Comparison of ENCODE assay signal across 22 cellular contexts in genomic region chr2:37000273-37000780, GRCh38. TPM values are rescaled to one million over a fixed set of nuclear protein-coding genes. Genes with fewer than 3 reads are reported as not detected.
A peak's percentile ranks its signal among the peaks of the same experiment; 100 is the strongest.
DNase-seq lines count a peak whose midpoint lies in the region; ATAC-seq and TF ChIP-seq lines count a peak whose summit lies in the region.
"Had no signal": no experiment of that assay in that cellular context is flagged by ENCODE, and none has a peak within 500 bp of the region (broad histone marks: within the 10 kb centered on the region; RNA-seq: fewer than 3 reads in every experiment).

No MANE protein-coding gene starts in this region.

- H3K4me2 ChIP-seq in PC-9 (peak overlapping the region; percentile 48), H9 (ENCODE audit: insufficient read depth, insufficient read length, low read length) (no peak overlapping the region)

- H3K27me3 ChIP-seq in PC-9 (ENCODE audit: insufficient read depth, low read depth) (no peaks in the 10 kb centered on the region), H9 (ENCODE audit: insufficient read depth, low read length) (no peaks in the 10 kb centered on the region)
- H3K27me3 ChIP-seq: adrenal gland had no signal

- H2AK5ac ChIP-seq in H9 (ENCODE audit: insufficient read length, low read length): no peak overlapping the region

- POLR2A ChIA-PET in PC-9 (lab: Charles Lee; ENCODE audit: unreplicated experiment): no interaction called here

- H4K5ac ChIP-seq in H9 (ENCODE audit: insufficient read length, low read depth, low read length): no peak overlapping the region

- no peak overlapping the region for H4K91ac ChIP-seq in H9 (ENCODE audit: insufficient read length, low read depth, low read length)

- BruUV-seq in PC-9 (replicated peaks; lab: Mats Ljungman, UMichigan): TSS peak; percentile 40

- H3K4me1 ChIP-seq in PC-9 (replicated peaks; ENCODE audit: insufficient read depth) (peaks cover 26% of the 10 kb centered on the region), H9 (ENCODE audit: insufficient read depth, low read length) (no peaks in the 10 kb centered on the region)
- H3K4me1 ChIP-seq: adrenal gland, HAP-1 had no signal

- H3K4ac ChIP-seq in H9 (ENCODE audit: low read depth, low read length): no peak overlapping the region

- no peaks in the 10 kb centered on the region for H4K20me1 ChIP-seq in PC-9 (ENCODE audit: insufficient read depth)
- H4K20me1 ChIP-seq in H9 (ENCODE audit: control insufficient read depth, insufficient read depth, insufficient read length): no peaks in the 10 kb centered on the region

- no peak overlapping the region for H4K8ac ChIP-seq in H9 (replicated peaks; ENCODE audit: insufficient read length, low read depth, low read length)

- intact Hi-C loops in PC-9 (cut with micrococcal nuclease; ENCODE audit: unreplicated experiment) (loop anchor here (10.0 kb wide), 1 partner anchor 96 kb away; no protein-coding TSS in a partner anchor), left colon (cut with DNase I, micrococcal nuclease) (loop anchor here in 1 of 2 donors (10.0 kb wide), 1 partner anchor 54 kb away; no protein-coding TSS in a partner anchor)

- peaks cover 0 to 3% of the 10 kb centered on the region in 2 experiments; a peak in 2 of 4 replicates for H3K4me1 Mint-ChIP-seq in H9
- H3K4me1 Mint-ChIP-seq: neural crest cell had no signal

- no peaks in the 10 kb centered on the region for H3K79me2 ChIP-seq in PC-9 (ENCODE audit: low read depth)
- no peaks in the 10 kb centered on the region for H3K79me2 ChIP-seq in H9 (ENCODE audit: insufficient read depth, low read length)

- H2BK5ac ChIP-seq in H9 (ENCODE audit: insufficient read length, low read length): no peak overlapping the region

- peaks cover 6 to 36% (median 16%) of the 10 kb centered on the region in 3 experiments; a peak in 6 of 7 replicates for H3K36me3 Mint-ChIP-seq in H9 (ENCODE audit: insufficient read depth in 1 of 3, low read depth in 3 of 3)

- H3K79me1 ChIP-seq in H9 (ENCODE audit: insufficient read depth, low read depth, low read length, poor library complexity, severe bottlenecking): no peaks in the 10 kb centered on the region

- H3K36me3 ChIP-seq in PC-9 (ENCODE audit: low read depth): peaks cover 22% of the 10 kb centered on the region; the same call in 1 of the 2 replicates

- peak overlapping the region; percentile 92 for H3K27ac ChIP-seq in PC-9
- no peak overlapping the region for H3K27ac ChIP-seq in H9 (ENCODE audit: insufficient read length, low read depth, low read length)
- H3K27ac ChIP-seq: C4-2B had no signal

- whole genome bisulfite sequencing in H9 (ENCODE audit: extremely low coverage, insufficient read length, low lambda C conversion rate): no CpG with 5 or more reads among the region's 7 CpGs

- no peak overlapping the region for H3K56ac ChIP-seq in H9 (ENCODE audit: insufficient read length, low read depth, low read length)

- H3K9me3 ChIP-seq in PC-9 (ENCODE audit: insufficient read depth, low read depth) (no peaks in the 10 kb centered on the region), H9 (ENCODE audit: control insufficient read depth, low read depth, low read length) (no peaks in the 10 kb centered on the region)
- H3K9me3 ChIP-seq: adrenal gland, HAP-1 had no signal

- no peak overlapping the region for H3K14ac ChIP-seq in H9 (ENCODE audit: insufficient read depth, low read length)

- H2BK120ac ChIP-seq in H9 (ENCODE audit: low read depth, low read length, poor library complexity, severe bottlenecking): no peak overlapping the region

- H2BK15ac ChIP-seq in H9 (ENCODE audit: low read depth, low read length): no peak overlapping the region

- H3K4me3 ChIP-seq in PC-9: no peak overlapping the region
- H3K4me3 ChIP-seq: adrenal gland, HAP-1 had no signal

- no peak overlapping the region for H3K9ac ChIP-seq in H9 (ENCODE audit: extremely low read depth, insufficient read length, low read length)

- H2AFZ ChIP-seq in PC-9: peak overlapping the region; percentile 63; the same call in 1 of the 2 replicates
- H2AFZ ChIP-seq in H9 (ENCODE audit: low read length): no peak overlapping the region

- peak; percentile 5 for DNase-seq in EH (ENCODE audit: low read depth)
- DNase-seq in PC-9: peak; percentile 21 to 81
- peak; percentile 7 for DNase-seq in dermis blood vessel endothelial cell
- no peak for DNase-seq in left colon
- no peak for DNase-seq in H9
- no peak for DNase-seq in SKM-1 treated with dmso at 0.1 percent for 144 hours (lab: John Stamatoyannopoulos, UW; ENCODE audit: unreplicated experiment)
- no peak for DNase-seq in glomerular visceral epithelial cell (ENCODE audit: extremely low spot score)
- DNase-seq in midbrain (lab: John Stamatoyannopoulos, UW): no peak
- DNase-seq: activated CD4-positive, alpha-beta T cell treated with anti-CD3 and anti-CD28 coated beads for 36 hours; activated CD8-positive, alpha-beta memory T cell treated with anti-CD3 and anti-CD28 coated beads, Interleukin-2, amount 50 U/mL, for 4 hours; activated effector memory CD4-positive, alpha-beta T cell treated with anti-CD3 and anti-CD28 coated beads, Interleukin-2, amount 50 U/mL, for 16 hours; adrenal gland; effector CD8-positive, alpha-beta T cell; KG1; kidney glomerular epithelial cell; NCI-H1092; NCI-H2029 treated with DMSO at 0.1 percent for 48 hours had no signal

- no peaks in the 10 kb centered on the region for H3K9me2 ChIP-seq in PC-9 (ENCODE audit: insufficient read depth)

- H3T11ph ChIP-seq in H9 (ENCODE audit: low read length): no peak overlapping the region

- no peak overlapping the region for H3K4me3 Mint-ChIP-seq in H9
- H3K4me3 Mint-ChIP-seq: activated CD4-positive, alpha-beta T cell treated with anti-CD3 and anti-CD28 coated beads for 36 hours; central memory CD8-positive, alpha-beta T cell; neural crest cell had no signal

- H2BK12ac ChIP-seq in H9 (ENCODE audit: insufficient read length, low read depth, low read length): no peak overlapping the region

- H3K23me2 ChIP-seq in H9 (ENCODE audit: insufficient read length, low read depth, low read length, poor library complexity, severe bottlenecking): no peaks in the 10 kb centered on the region

- peaks cover 2% of the 10 kb centered on the region; the same call in 1 of the 2 replicates for H3K27me3 Mint-ChIP-seq in H9 (ENCODE audit: low read depth)
- H3K27me3 Mint-ChIP-seq: activated CD4-positive, alpha-beta T cell treated with anti-CD3 and anti-CD28 coated beads for 36 hours; central memory CD8-positive, alpha-beta T cell had no signal

- H3K27ac Mint-ChIP-seq in H9: no peak overlapping the region

- CTCF ChIA-PET in PC-9 (lab: Charles Lee): no interaction called here

- no peak overlapping the region for H3K23ac ChIP-seq in H9 (ENCODE audit: insufficient read length, low read depth, low read length)

- ATAC-seq in left colon: peak; percentile 76
- ATAC-seq: activated CD4-positive, alpha-beta T cell treated with anti-CD3 and anti-CD28 coated beads for 36 hours; Right ventricle myocardium inferior had no signal

- no peak overlapping the region for H2BK20ac ChIP-seq in H9 (ENCODE audit: low read depth, low read length, poor library complexity, severe bottlenecking)

- H3K18ac ChIP-seq in H9 (ENCODE audit: insufficient read length, low read depth, low read length): no peak overlapping the region

- H3F3A ChIP-seq in PC-9 (ENCODE audit: insufficient read depth, low read depth): peaks cover 13% of the 10 kb centered on the region

- TF ChIP-seq CTCF in PC-9 (conservative IDR thresholded peaks at IDR 0.05) (no peak), H9 (conservative IDR thresholded peaks at IDR 0.05) (no peak)

- no peaks in the 10 kb centered on the region; a peak in 1 of 5 replicates for H3K9me3 Mint-ChIP-seq in H9
- H3K9me3 Mint-ChIP-seq: central memory CD8-positive, alpha-beta T cell; neural crest cell had no signal

RNA-seq across cellular contexts. Expression of gene STRN, which starts 34.0 kb away (rescaled TPM):
- total RNA-seq in PC-9 (2021) (33.5 and 37.6 TPM in 2 replicates), dermis blood vessel endothelial cell (24.7 and 52.0 TPM in 2 replicates), left colon (10 to 100 TPM; 36.8 to 45.8 TPM), H9 (2021) (31.4 and 31.7 TPM in 2 replicates)

Comparison
In these comparisons a context has a peak if more than half of its experiments do, and no peak if none do; other contexts are left out.
1. DNase-seq: peak in EH (single experiment), PC-9 (2 of 2) and dermis blood vessel endothelial cell (single experiment); none in left colon (0 of 2), H9 (single experiment), SKM-1 treated with dmso at 0.1 percent for 144 hours (single experiment), glomerular visceral epithelial cell (single experiment) and midbrain (single experiment).